Comparison of ENCODE assay signal across 8 cellular contexts in the genomic region with DNA sequence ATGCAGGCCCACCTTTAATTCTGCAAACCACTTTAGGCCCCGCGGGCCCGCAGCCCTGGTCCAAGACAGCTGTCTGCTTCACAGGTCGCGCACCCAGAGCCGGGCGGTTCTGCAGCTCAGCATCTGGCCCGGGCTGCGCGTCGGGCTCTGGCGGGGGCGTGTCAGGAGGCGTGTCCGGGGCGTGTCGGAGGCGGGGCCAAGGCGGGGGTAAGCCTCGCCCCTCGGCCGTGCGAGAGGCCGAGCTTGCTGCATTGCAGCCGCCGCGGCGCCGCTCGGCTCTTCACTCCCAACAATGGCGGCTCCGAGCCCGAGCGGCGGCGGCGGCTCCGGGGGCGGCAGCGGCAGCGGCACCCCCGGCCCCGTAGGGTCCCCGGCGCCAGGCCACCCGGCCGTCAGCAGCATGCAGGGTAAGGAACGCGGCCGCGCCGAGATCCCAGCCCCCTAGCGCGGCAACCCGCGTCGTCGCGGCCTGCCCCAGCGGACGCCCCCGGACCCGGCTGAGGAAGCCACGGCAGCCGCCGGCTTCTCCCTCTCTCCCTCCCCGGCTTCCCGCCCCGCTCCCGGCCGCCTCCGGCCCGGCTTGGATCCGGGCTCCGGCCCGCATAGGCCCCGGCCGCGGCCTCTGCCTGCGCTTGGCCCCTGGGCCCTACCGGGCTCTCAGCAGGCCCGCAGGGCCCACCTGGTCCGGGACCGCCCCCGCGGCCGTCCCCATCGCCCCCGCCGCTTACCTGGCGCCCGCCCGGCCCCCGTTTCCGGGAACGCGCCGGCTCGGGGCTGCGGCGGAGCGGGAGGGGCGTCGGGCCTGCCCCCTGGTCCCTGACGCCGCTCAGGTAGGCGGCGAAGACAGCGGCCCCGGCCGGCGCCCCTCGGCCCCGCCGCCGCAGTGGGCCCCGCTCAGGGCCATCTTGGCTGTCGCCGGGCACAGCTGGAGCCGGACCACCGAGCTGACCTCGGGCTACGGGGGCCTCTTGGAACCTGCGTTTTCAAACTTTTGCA. TPM values are rescaled to one million over a fixed set of nuclear protein-coding genes. Genes with fewer than 3 reads are reported as not detected.
DNase-seq lines count a peak whose midpoint lies in the region; ATAC-seq and TF ChIP-seq lines count a peak whose summit lies in the region.

MAP2K4 (plus strand) TSS at position 283 of the 996 bp plus-strand sequence; CDS start at position 293, 10 bp downstream.

- H3K27me3 ChIP-seq in liver (ENCODE audit: control insufficient read depth in 4 of 4, insufficient read depth in 4 of 4, low read length in 3 of 4): no peaks in the 10 kb centered on the region

- no peak for TF ChIP-seq RAD21 in liver (IDR thresholded peaks at IDR 0.05)

- H3K4me1 ChIP-seq in liver (ENCODE audit: control insufficient read depth in 4 of 4, insufficient read depth in 4 of 4, low read length in 3 of 4): peaks cover 6 to 31% (median 23%) of the 10 kb centered on the region in 4 donors

- ATAC-seq in GM19035 (IDR thresholded peaks at IDR 0.05; ENCODE audit: unreplicated experiment) (peak; percentile 92), HG03342 (IDR thresholded peaks at IDR 0.05; ENCODE audit: unreplicated experiment) (peak; percentile 95)

- H3K4me3 ChIP-seq in liver (ENCODE audit: low read depth in 1 of 3, low read length in 3 of 3): peak within 1 kb of the TSS; percentile 67 to 100 (median 69)

- no peaks in the 10 kb centered on the region for H3K9me3 ChIP-seq in liver (ENCODE audit: control insufficient read depth in 4 of 4, low read length in 3 of 4)

- H3K27ac ChIP-seq in liver (ENCODE audit: low read depth in 1 of 2, low read length in 2 of 2): peak within 1 kb of the TSS; percentile 85 to 92

- no peaks in the 10 kb centered on the region for H3K36me3 ChIP-seq in liver (ENCODE audit: control insufficient read depth in 4 of 4, insufficient read depth in 3 of 4, low read depth in 1 of 4, low read length in 3 of 4)

- TF ChIP-seq CTCF in liver (IDR thresholded peaks at IDR 0.05; ENCODE audit: low read depth, low read length, missing input control): no peak

- peak within 1 kb of the TSS; percentile 12 to 77 for H3K9ac ChIP-seq in liver (ENCODE audit: low read depth in 1 of 2, low read length in 2 of 2)

- under 1% methylated on average over 124 of the region's 124 CpGs for WGBS in liver

- DNase-seq in Ammon's horn (ENCODE audit: low spot score) (peak; percentile 97), NCI-H524 treated with DMSO at 0.1 percent for 48 hours (lab: John Stamatoyannopoulos, UW) (peak; percentile 38), dermis blood vessel endothelial cell (peak; percentile 94)
- DNase-seq in activated CD4-positive, alpha-beta T cell treated with anti-CD3 and anti-CD28 coated beads, Interleukin-2, amount 50 U/mL, for 24 hours (ENCODE audit: low read depth in 1 of 2, low spot score in 1 of 2): peak; percentile 89 to 96
- peak; percentile 95 for DNase-seq in stimulated activated CD4-positive, alpha-beta T cell treated with anti-CD3 and anti-CD28 coated beads, Interleukin-4, amount 100 ng/mL, for 1 hour

TF ChIP-seq in liver, 16 proteins besides CTCF, POLR2A, EP300 and RAD21:
- TF ChIP-seq HNF4A (conservative IDR thresholded peaks at IDR 0.05): no peak
- TF ChIP-seq YY1 (IDR thresholded peaks at IDR 0.05): peak; percentile 73
- TF ChIP-seq EGR1 (IDR thresholded peaks at IDR 0.05; ENCODE audit: low read depth in 2 of 2): peak in 1 of 2 donors; percentile 35
- peak; percentile 64 for TF ChIP-seq SP1 (IDR thresholded peaks at IDR 0.05)
TF ChIP-seq in liver: peak in this region for 3.

RNA-seq across cellular contexts. Expression of gene MAP2K4, which starts in this region (rescaled TPM):
- total RNA-seq in dermis blood vessel endothelial cell (28.1 and 29.4 TPM in 2 replicates), liver (10 to 100 TPM; 18.9 to 23.8 TPM)
- polyA plus RNA-seq in liver: 10 to 100 TPM in 1 of 2 donors, 1 to 10 TPM in 1; 9.2 to 10.5 TPM

Comparison
In these comparisons a context has a peak if more than half of its experiments do, and no peak if none do; other contexts are left out.
1. Peak in every context shown above with its lines: DNase-seq, ATAC-seq, H3K4me3 ChIP-seq and H3K27ac ChIP-seq.
2. DNase-seq: peak in every context shown above with its lines; median percentile 97 in Ammon's horn; 95 in stimulated activated CD4-positive, alpha-beta T cell treated with anti-CD3 and anti-CD28 coated beads, Interleukin-4, amount 100 ng/mL, for 1 hour; 94 in dermis blood vessel endothelial cell; 92 in activated CD4-positive, alpha-beta T cell treated with anti-CD3 and anti-CD28 coated beads, Interleukin-2, amount 50 U/mL, for 24 hours; 38 in NCI-H524 treated with DMSO at 0.1 percent for 48 hours.